Comparison of ENCODE assay signal across 17 cellular contexts in genomic region chr13:74715718-74716117, GRCh38.
DNase-seq lines count a peak whose midpoint lies in the region; ATAC-seq and TF ChIP-seq lines count a peak whose summit lies in the region.
"Had no signal": no experiment of that assay in that cellular context is flagged by ENCODE, and none has a peak within 500 bp of the region (broad histone marks: within the 10 kb centered on the region; RNA-seq: fewer than 3 reads in every experiment).

No MANE protein-coding gene starts in this region.

- TF ChIP-seq POLR2A in NB4 (IDR thresholded peaks at IDR 0.05; ENCODE audit: extremely low read depth, insufficient read length) = no peak

- DNase-seq in AG10803 (ENCODE audit: low read depth) (peak; percentile 37), GM04503 (ENCODE audit: low read depth) (peak; percentile 45), NB4 (ENCODE audit: low read depth) (peak; percentile 8), fibroblast of mammary gland (ENCODE audit: low read depth) (peak; percentile 25), NCI-H2196 treated with DMSO at 0.1 percent for 48 hours (lab: John Stamatoyannopoulos, UW; ENCODE audit: unreplicated experiment) (no peak), cerebellar cortex (ENCODE audit: low spot score) (no peak)
- DNase-seq in activated naive CD4-positive, alpha-beta T cell (lab: John Stamatoyannopoulos, UW) = no peak
- DNase-seq: AML-193; CD4-positive, alpha-beta T cell; DND-41; NCI-H1092 treated with DMSO at 0.1 percent for 48 hours; NCI-H187 treated with DMSO at 0.1 percent for 48 hours; NCI-H2171; NCI-H510A; SIG-M5 had no signal

- TF ChIP-seq CTCF in AG10803 (conservative IDR thresholded peaks at IDR 0.05; ENCODE audit: low read length) (no peak), NB4 (IDR thresholded peaks at IDR 0.05; ENCODE audit: low read depth, low read length) (no peak), fibroblast of mammary gland (conservative IDR thresholded peaks at IDR 0.05; ENCODE audit: control insufficient read depth, insufficient read depth, low read depth, low read length) (no peak)

- H3K4me3 ChIP-seq in AG10803 (ENCODE audit: low read length) (no peak overlapping the region), NB4 (ENCODE audit: low read depth, low read length) (no peak overlapping the region), fibroblast of mammary gland (ENCODE audit: control insufficient read depth, low read depth, low read length) (no peak overlapping the region)

- ATAC-seq in HG03159 (IDR thresholded peaks at IDR 0.05; ENCODE audit: unreplicated experiment) = no peak
- ATAC-seq: HCT116 had no signal

Comparison
In these comparisons a context has a peak if more than half of its experiments do, and no peak if none do; other contexts are left out.
1. DNase-seq: peak in AG10803 (single experiment), GM04503 (single experiment), NB4 (single experiment) and fibroblast of mammary gland (single experiment); none in activated naive CD4-positive, alpha-beta T cell (0 of 4), NCI-H2196 treated with DMSO at 0.1 percent for 48 hours (single experiment) and cerebellar cortex (single experiment).